In genomic region chr5:133565993-133566392, GRCh38 we compare ENCODE assay signal across 12 cellular contexts. TPM values are rescaled to one million over a fixed set of nuclear protein-coding genes. Genes with fewer than 3 reads are reported as not detected.
DNase-seq lines count a peak whose midpoint lies in the region; ATAC-seq, FAIRE-seq and TF ChIP-seq lines count a peak whose summit lies in the region.
"Had no signal": no experiment of that assay in that cellular context is flagged by ENCODE, and none has a peak within 500 bp of the region (broad histone marks: within the 10 kb centered on the region; RNA-seq: fewer than 3 reads in every experiment).

No MANE protein-coding gene starts in this region.

- H3K36me3 ChIP-seq in small intestine (ENCODE audit: control insufficient read depth in 2 of 2, insufficient read depth in 2 of 2, low read length in 2 of 2), result no peaks in the 10 kb centered on the region
- H3K36me3 ChIP-seq: BLaER1 treated with 17β-estradiol and CSF1 and Interleukin-3, amounts not matched to agents 10 nM and 100 nM had no signal

- H3K9me3 ChIP-seq in small intestine (ENCODE audit: control insufficient read depth, low read depth), result no peaks in the 10 kb centered on the region

- no peak for TF ChIP-seq CTCF in endothelial cell (IDR thresholded peaks at IDR 0.05; ENCODE audit: unreplicated experiment)

- H3K27me3 ChIP-seq in small intestine (ENCODE audit: control insufficient read depth in 2 of 2, insufficient read depth in 2 of 2, low read length in 2 of 2), result no peaks in the 10 kb centered on the region
- H3K27me3 ChIP-seq: BLaER1 treated with 17β-estradiol and CSF1 and Interleukin-3, amounts not matched to agents 10 nM and 100 nM had no signal

- peak; percentile 22 to 27 for DNase-seq in activated T-cell treated with anti-CD3 and anti-CD28 coated beads, Interleukin-2, amount 50 U/mL, for 48 hours
- DNase-seq in activated T-cell treated with anti-CD3 and anti-CD28 coated beads, Interleukin-2, amount 50 U/mL, for 24 hours, result no peak
- DNase-seq in endothelial cell (ENCODE audit: low spot score) (peak; percentile 58), small intestine (peak; percentile 7), pons (ENCODE audit: low spot score) (no peak), GOT3 (lab: John Stamatoyannopoulos, UW) (no peak)
- DNase-seq: occipital lobe had no signal

- H3K4me1 Mint-ChIP-seq in activated T-cell treated with anti-CD3 and anti-CD28 coated beads, Interleukin-2, amount 50 U/mL, for 24 hours (ENCODE audit: low read depth), result no peaks in the 10 kb centered on the region
- no peaks in the 10 kb centered on the region for H3K4me1 Mint-ChIP-seq in endothelial cell (ENCODE audit: unreplicated experiment)
- H3K4me1 Mint-ChIP-seq: stimulated activated effector memory CD8-positive, alpha-beta T cell treated with anti-CD3 and anti-CD28 coated beads, Interleukin-12 subunit alpha, Interleukin-12 subunit beta, amount 100 ng/mL, for 72 hours had no signal

- peaks cover 65% of the 10 kb centered on the region for H3K27me3 Mint-ChIP-seq in activated T-cell treated with anti-CD3 and anti-CD28 coated beads, Interleukin-2, amount 50 U/mL, for 24 hours
- no peaks in the 10 kb centered on the region for H3K27me3 Mint-ChIP-seq in endothelial cell (ENCODE audit: unreplicated experiment)

- H3K36me3 Mint-ChIP-seq in activated T-cell treated with anti-CD3 and anti-CD28 coated beads, Interleukin-2, amount 50 U/mL, for 24 hours (ENCODE audit: low read depth), result no peaks in the 10 kb centered on the region
- H3K36me3 Mint-ChIP-seq in endothelial cell (ENCODE audit: low read depth, unreplicated experiment), result no peaks in the 10 kb centered on the region
- H3K36me3 Mint-ChIP-seq: stimulated activated effector memory CD8-positive, alpha-beta T cell treated with anti-CD3 and anti-CD28 coated beads, Interleukin-12 subunit alpha, Interleukin-12 subunit beta, amount 100 ng/mL, for 72 hours had no signal

- ATAC-seq in HG03139 (IDR thresholded peaks at IDR 0.05; ENCODE audit: unreplicated experiment), result no peak
- ATAC-seq: stimulated activated effector memory CD8-positive, alpha-beta T cell treated with anti-CD3 and anti-CD28 coated beads, Interleukin-12 subunit alpha, Interleukin-12 subunit beta, amount 100 ng/mL, for 72 hours had no signal

- no peak overlapping the region for H3K4me3 Mint-ChIP-seq in activated T-cell treated with anti-CD3 and anti-CD28 coated beads, Interleukin-2, amount 50 U/mL, for 24 hours
- H3K4me3 Mint-ChIP-seq in endothelial cell (ENCODE audit: unreplicated experiment), result no peak overlapping the region
- H3K4me3 Mint-ChIP-seq: stimulated activated effector memory CD8-positive, alpha-beta T cell treated with anti-CD3 and anti-CD28 coated beads, Interleukin-12 subunit alpha, Interleukin-12 subunit beta, amount 100 ng/mL, for 72 hours had no signal

- FAIRE-seq in small intestine (lab: Jason Lieb, UNC), result no peak
- FAIRE-seq: frontal cortex had no signal

- H3K4me1 ChIP-seq in small intestine (ENCODE audit: control insufficient read depth in 2 of 2, insufficient read depth in 1 of 2, low read depth in 1 of 2, low read length in 1 of 2), result no peaks in the 10 kb centered on the region
- H3K4me1 ChIP-seq: BLaER1 treated with 17β-estradiol and CSF1 and Interleukin-3, amounts not matched to agents 10 nM and 100 nM had no signal

- H3K27ac Mint-ChIP-seq in activated T-cell treated with anti-CD3 and anti-CD28 coated beads, Interleukin-2, amount 50 U/mL, for 24 hours, result no peak overlapping the region
- H3K27ac Mint-ChIP-seq in endothelial cell (ENCODE audit: unreplicated experiment), result no peak overlapping the region
- H3K27ac Mint-ChIP-seq: stimulated activated effector memory CD8-positive, alpha-beta T cell treated with anti-CD3 and anti-CD28 coated beads, Interleukin-12 subunit alpha, Interleukin-12 subunit beta, amount 100 ng/mL, for 72 hours had no signal

- 64 to 72% (median 66%) methylated on average over 3 of the region's 3 CpGs for WGBS in small intestine, 3 donors

- no peak overlapping the region for H3K27ac ChIP-seq in small intestine (ENCODE audit: low read depth in 1 of 2, low read length in 1 of 2)
- H3K27ac ChIP-seq: BLaER1 treated with 17β-estradiol and CSF1 and Interleukin-3, amounts not matched to agents 10 nM and 100 nM had no signal

- no peak overlapping the region for H3K4me3 ChIP-seq in small intestine (ENCODE audit: low read depth in 1 of 2, low read length in 2 of 2)
- H3K4me3 ChIP-seq: BLaER1 treated with 17β-estradiol and CSF1 and Interleukin-3, amounts not matched to agents 10 nM and 100 nM had no signal

- H3K9me3 Mint-ChIP-seq in activated T-cell treated with anti-CD3 and anti-CD28 coated beads, Interleukin-2, amount 50 U/mL, for 24 hours, result no peaks in the 10 kb centered on the region
- H3K9me3 Mint-ChIP-seq in endothelial cell (ENCODE audit: unreplicated experiment), result no peaks in the 10 kb centered on the region
- H3K9me3 Mint-ChIP-seq: stimulated activated effector memory CD8-positive, alpha-beta T cell treated with anti-CD3 and anti-CD28 coated beads, Interleukin-12 subunit alpha, Interleukin-12 subunit beta, amount 100 ng/mL, for 72 hours had no signal

TF ChIP-seq in PFSK-1, 5 proteins besides CTCF, POLR2A, EP300 and RAD21:
- TF ChIP-seq FOXP2 (optimal IDR thresholded peaks at IDR 0.05; ENCODE audit: borderline replicate concordance, extremely low read depth, extremely low read length, insufficient read depth) (no peak), TAF1 (IDR thresholded peaks at IDR 0.05; ENCODE audit: borderline replicate concordance, insufficient read depth, low read length) (no peak), SIN3A (IDR thresholded peaks at IDR 0.05; ENCODE audit: borderline replicate concordance, insufficient read depth, low read length) (peak; percentile 70; the same call in 1 of the 2 replicates), REST (IDR thresholded peaks at IDR 0.05; ENCODE audit: insufficient read depth in 1 of 2, low read depth in 2 of 2, low read length in 2 of 2) (peak; percentile 92 to 100)

RNA-seq across cellular contexts. Expression of gene FSTL4, which starts 46.3 kb away (rescaled TPM):
- polyA plus RNA-seq in PFSK-1 (2012; ENCODE audit: insufficient read length, low read depth), result 0.99 TPM
- total RNA-seq in endothelial cell (ENCODE audit: unreplicated experiment), result 0.21 TPM
- polyA plus RNA-seq in small intestine, result under 1 TPM in 1 of 3 donors, not detected in 2; 0.25 TPM

Comparison
In these comparisons a context has a peak if more than half of its experiments do, and no peak if none do; other contexts are left out.
1. DNase-seq: peak in activated T-cell treated with anti-CD3 and anti-CD28 coated beads, Interleukin-2, amount 50 U/mL, for 48 hours (2 of 2), endothelial cell (single experiment) and small intestine (single experiment); none in activated T-cell treated with anti-CD3 and anti-CD28 coated beads, Interleukin-2, amount 50 U/mL, for 24 hours (single experiment), pons (single experiment) and GOT3 (single experiment).